In the genomic region with DNA sequence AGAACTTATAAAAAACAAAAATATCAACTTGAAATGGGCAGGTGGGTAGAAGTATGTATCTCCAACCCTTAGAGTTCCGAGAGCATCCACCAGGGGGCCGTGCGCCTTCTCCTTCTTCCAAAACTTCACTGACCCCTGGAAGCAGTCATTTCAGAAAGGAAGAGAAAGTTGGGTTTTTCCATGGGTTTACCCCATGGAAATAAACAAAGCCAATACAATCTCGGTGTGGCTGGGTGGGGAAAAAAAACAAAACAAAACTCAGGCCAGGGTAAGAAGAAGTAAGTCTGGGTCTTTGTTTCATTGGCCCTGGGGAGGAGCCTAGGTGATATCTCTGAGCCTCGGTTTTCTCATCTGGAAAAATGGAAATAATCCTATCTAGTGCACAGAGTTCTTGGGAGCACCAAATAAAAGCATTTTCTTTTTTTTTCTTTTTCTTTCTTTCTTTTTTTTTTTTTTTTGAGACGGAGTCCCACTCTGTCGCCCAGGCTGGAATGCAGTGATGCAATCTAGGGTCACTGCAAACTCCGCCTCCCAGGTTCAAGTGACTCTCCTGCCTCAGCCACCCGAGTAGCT, we compare ENCODE assay signal across 9 cellular contexts. TPM values are rescaled to one million over a fixed set of nuclear protein-coding genes. Genes with fewer than 3 reads are reported as not detected.
DNase-seq lines count a peak whose midpoint lies in the region; ATAC-seq and TF ChIP-seq lines count a peak whose summit lies in the region.
"Had no signal": no experiment of that assay in that cellular context is flagged by ENCODE, and none has a peak within 500 bp of the region (broad histone marks: within the 10 kb centered on the region; RNA-seq: fewer than 3 reads in every experiment).

No MANE protein-coding gene starts in this region.

- ATAC-seq in left ventricle myocardium superior (no peak), HG03520 (IDR thresholded peaks at IDR 0.05; ENCODE audit: unreplicated experiment) (no peak)

- intact Hi-C loops in left ventricle myocardium superior (cut with micrococcal nuclease) = no loop called here

- DNase-seq in HEK293T (ENCODE audit: extremely low spot score) (peak; percentile 70), SK-N-MC (ENCODE audit: low read depth, low spot score) (peak; percentile 18), left ventricle myocardium superior (peak; percentile 61), NCI-H1105 (lab: John Stamatoyannopoulos, UW) (no peak)
- DNase-seq in activated naive CD4-positive, alpha-beta T cell treated with anti-CD3 and anti-CD28 coated beads, Interleukin-2, amount 50 U/mL, for 16 hours = peak; percentile 70
- DNase-seq in stimulated activated CD4-positive, alpha-beta T cell treated with anti-CD3 and anti-CD28 coated beads, Interleukin-15, amount 100 ng/mL, for 24 hours = peak; percentile 82

- CTCF ChIA-PET in HEK293T (lab: Yijun Ruan, JAX) = interaction anchor here (1.0 kb wide), 1 partner anchor 27 kb away, joined by 3 read pairs; no protein-coding TSS in a partner anchor

- POLR2A ChIA-PET in HEK293T (lab: Yijun Ruan, JAX) = no interaction called here

- H3K27ac ChIP-seq in C4-2B = no peak overlapping the region
- H3K27ac ChIP-seq in SK-N-MC = no peak overlapping the region

- no peaks in the 10 kb centered on the region for H3K36me3 ChIP-seq in SK-N-MC (ENCODE audit: insufficient read depth, low read length)

- H3K9ac ChIP-seq in SK-N-MC (ENCODE audit: insufficient read length) = no peak overlapping the region

- H3K9me3 ChIP-seq in SK-N-MC (ENCODE audit: low read depth, low read length) = no peaks in the 10 kb centered on the region

- no peak overlapping the region for H3K4me3 ChIP-seq in SK-N-MC

- TF ChIP-seq CTCF in C4-2B (conservative IDR thresholded peaks at IDR 0.05) = peak; percentile 81

TF ChIP-seq in HEK293T, 16 proteins besides CTCF, POLR2A, EP300 and RAD21:
- TF ChIP-seq ELF4 (IDR thresholded peaks at IDR 0.05) = no peak
- TF ChIP-seq NFRKB (IDR thresholded peaks at IDR 0.05) = no peak
- TF ChIP-seq ARNT (IDR thresholded peaks at IDR 0.05) = no peak
- TF ChIP-seq ZNF384 (IDR thresholded peaks at IDR 0.05) = no peak
TF ChIP-seq in HEK293T: peak in this region for 0.

RNA-seq across cellular contexts. Expression of a gene that starts 33.6 kb away (rescaled TPM):
- total RNA-seq in left ventricle myocardium superior = not detected
- total RNA-seq: urinary bladder had no signal

RNA-seq across cellular contexts. Expression of a gene that starts 40.6 kb away (rescaled TPM):
- total RNA-seq in left ventricle myocardium superior = 34.6 TPM
